ENCODE assay signal across 8 cellular contexts in genomic region chr3:179348325-179349013, GRCh38. TPM values are rescaled to one million over a fixed set of nuclear protein-coding genes. Genes with fewer than 3 reads are reported as not detected.
DNase-seq lines count a peak whose midpoint lies in the region; ATAC-seq and TF ChIP-seq lines count a peak whose summit lies in the region.

No MANE protein-coding gene starts in this region.

- H3K4me1 ChIP-seq in gastroesophageal sphincter: peaks cover 2 to 27% (median 3%) of the 10 kb centered on the region in 3 donors

- H3K36me3 ChIP-seq in SU-DHL-6 (ENCODE audit: low read length): peaks cover 9% of the 10 kb centered on the region; the same call in 1 of the 2 replicates
- H3K36me3 ChIP-seq in gastroesophageal sphincter: peaks cover 0 to 41% of the 10 kb centered on the region in 2 donors

- TF ChIP-seq CTCF in SU-DHL-6 (IDR thresholded peaks at IDR 0.05; ENCODE audit: insufficient read depth, low read length, poor library complexity, severe bottlenecking) (no peak), gastroesophageal sphincter (IDR thresholded peaks at IDR 0.05) (no peak)

- H3K9me3 ChIP-seq in SU-DHL-6 (ENCODE audit: insufficient read depth, low read length) (no peaks in the 10 kb centered on the region), gastroesophageal sphincter (no peaks in the 10 kb centered on the region)

- H2AFZ ChIP-seq in SU-DHL-6 (ENCODE audit: low read depth, low read length, severe bottlenecking): peak overlapping the region; percentile 69

- DNase-seq in AML-193 (lab: John Stamatoyannopoulos, UW) (peak; percentile 86 to 90), NCI-H2029 (lab: John Stamatoyannopoulos, UW) (no peak), SHP77 (lab: John Stamatoyannopoulos, UW) (no peak)

- H4K20me1 ChIP-seq in SU-DHL-6 (ENCODE audit: low read depth, low read length): no peaks in the 10 kb centered on the region

- H3K79me2 ChIP-seq in SU-DHL-6 (ENCODE audit: insufficient read depth, low read length): peaks cover 26% of the 10 kb centered on the region

- TF ChIP-seq POLR2A in gastroesophageal sphincter (IDR thresholded peaks at IDR 0.05): no peak

- 26 to 40% methylated on average over 4 to 5 of the region's 5 CpGs for WGBS in gastroesophageal sphincter (ENCODE audit: low coverage in 1 of 2), 2 donors

- H3F3A ChIP-seq in SU-DHL-6 (ENCODE audit: insufficient read depth): peaks cover 24% of the 10 kb centered on the region; the same call in 1 of the 2 replicates

- H3K27ac ChIP-seq in SU-DHL-6 (ENCODE audit: low read depth, low read length) (peak overlapping the region; percentile 54), gastroesophageal sphincter (peak overlapping the region in 2 of 4 donors; percentile 86 to 92), skin epidermis (peak overlapping the region in 18 of 21 experiments; percentile 72 to 93 (median 86))

- H3K9me2 ChIP-seq in SU-DHL-6 (replicated peaks; ENCODE audit: insufficient read depth, low read length): no peaks in the 10 kb centered on the region

- peak overlapping the region; percentile 70 for H3K9ac ChIP-seq in SU-DHL-6 (ENCODE audit: low read length)

- H3K27me3 ChIP-seq in SU-DHL-6 (ENCODE audit: low read length) (no peaks in the 10 kb centered on the region), gastroesophageal sphincter (no peaks in the 10 kb centered on the region)

- H3K4me2 ChIP-seq in SU-DHL-6 (ENCODE audit: low read depth, low read length, poor library complexity, severe bottlenecking): peak overlapping the region; percentile 78

- peak overlapping the region; percentile 74 for H3K4me3 ChIP-seq in SU-DHL-6 (ENCODE audit: insufficient read depth, low read length, poor library complexity, severe bottlenecking)
- H3K4me3 ChIP-seq in gastroesophageal sphincter: peak overlapping the region; percentile 59 to 90
- H3K4me3 ChIP-seq in skin epidermis: peak overlapping the region; percentile 61 to 88 (median 82)

- TF ChIP-seq EP300 in gastroesophageal sphincter (IDR thresholded peaks at IDR 0.05): no peak

- ATAC-seq in GM18909 (IDR thresholded peaks at IDR 0.05; ENCODE audit: poor library complexity, unreplicated experiment) (peak; percentile 59), HG03135 (IDR thresholded peaks at IDR 0.05; ENCODE audit: unreplicated experiment) (peak; percentile 63), gastroesophageal sphincter (no peak)

RNA-seq across cellular contexts. Expression of gene MFN1, which starts 1.0 kb away (rescaled TPM):
- 10 to 100 TPM; 42.5 to 56.0 (median 45.5) TPM for total RNA-seq in gastroesophageal sphincter

RNA-seq across cellular contexts. Expression of gene ZNF639, which starts 25.6 kb away (rescaled TPM):
- total RNA-seq in gastroesophageal sphincter: 10 to 100 TPM; 60.6 to 97.8 (median 63.4) TPM

Comparison
In these comparisons a context has a peak if more than half of its experiments do, and no peak if none do; other contexts are left out.
1. DNase-seq: peak in AML-193 (2 of 2); none in NCI-H2029 (single experiment) and SHP77 (0 of 2).
2. Peak in every context shown above with its lines, with median percentiles within 50 percentile points of each other: H3K4me3 ChIP-seq.